In genomic region chr22:42621505-42622002, GRCh38 we compare ENCODE assay signal across 1 cellular context.
TF ChIP-seq lines count a peak whose summit lies in the region.

No MANE protein-coding gene starts in this region.

TF ChIP-seq in H1, 55 proteins besides CTCF, POLR2A, EP300 and RAD21 (continued from another document):
- TF ChIP-seq, protein P1, sequence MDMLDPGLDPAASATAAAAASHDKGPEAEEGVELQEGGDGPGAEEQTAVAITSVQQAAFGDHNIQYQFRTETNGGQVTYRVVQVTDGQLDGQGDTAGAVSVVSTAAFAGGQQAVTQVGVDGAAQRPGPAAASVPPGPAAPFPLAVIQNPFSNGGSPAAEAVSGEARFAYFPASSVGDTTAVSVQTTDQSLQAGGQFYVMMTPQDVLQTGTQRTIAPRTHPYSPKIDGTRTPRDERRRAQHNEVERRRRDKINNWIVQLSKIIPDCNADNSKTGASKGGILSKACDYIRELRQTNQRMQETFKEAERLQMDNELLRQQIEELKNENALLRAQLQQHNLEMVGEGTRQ (IDR thresholded peaks at IDR 0.05; ENCODE audit: low read length): peak; percentile 14; the same call in 1 of the 2 replicates
- TF ChIP-seq GABPA (IDR thresholded peaks at IDR 0.05; ENCODE audit: borderline replicate concordance, insufficient read depth, low read length) (peak; percentile 71; the same call in 1 of the 2 replicates), JUND (IDR thresholded peaks at IDR 0.05; ENCODE audit: low read length) (0 out of 2 replicates have a peak, but pooled peaks have one; percentile 28), EZH2 (IDR thresholded peaks at IDR 0.05; ENCODE audit: low read depth, low read length, severe bottlenecking) (no peak)
